ENCODE assay signal across 3 cellular contexts in genomic region chr1:79683420-79683819, GRCh38.
"Had no signal": no experiment of that assay in that cellular context is flagged by ENCODE, and none has a peak within 500 bp of the region (broad histone marks: within the 10 kb centered on the region; RNA-seq: fewer than 3 reads in every experiment).

No MANE protein-coding gene starts in this region.

- ATAC-seq: GM12878 had no signal

- H3K4me3 ChIP-seq: GM12878 had no signal

- DNase-seq: GDM1, GF-D8 had no signal
